33 cellular contexts compared by ENCODE assay signal in the genomic region with DNA sequence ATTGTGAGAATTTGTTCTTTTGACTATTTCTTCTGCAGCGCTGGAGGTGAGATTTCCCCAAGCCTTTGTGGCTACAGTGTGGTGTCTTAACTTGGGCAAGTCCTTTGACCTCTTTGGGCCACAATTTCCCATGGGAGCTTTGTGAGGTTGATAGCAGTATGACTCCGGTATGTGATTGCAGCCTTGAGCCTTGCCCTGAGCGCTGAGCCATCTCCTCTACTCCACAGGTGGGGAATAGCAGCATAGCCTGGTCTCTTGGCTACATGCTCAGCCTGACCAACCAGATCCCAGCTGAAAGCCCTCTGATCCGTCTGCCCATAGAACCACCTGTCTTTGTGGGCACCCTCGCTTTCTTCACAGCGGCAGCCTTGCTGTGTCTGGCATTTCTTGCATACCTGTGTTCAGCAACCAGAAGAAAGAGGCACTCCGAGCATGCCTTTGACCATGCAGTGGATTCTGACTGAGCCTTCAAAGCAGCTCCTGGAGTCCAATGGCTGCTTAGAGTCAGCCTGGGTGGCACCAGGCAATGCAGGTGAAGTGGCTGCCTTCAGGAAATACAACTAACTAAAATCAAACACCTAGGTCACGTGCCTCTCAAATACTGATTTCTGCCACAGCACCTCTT. TPM values are rescaled to one million over a fixed set of nuclear protein-coding genes. Genes with fewer than 3 reads are reported as not detected.
"Had no signal": no experiment of that assay in that cellular context is flagged by ENCODE, and none has a peak within 500 bp of the region (broad histone marks: within the 10 kb centered on the region; RNA-seq: fewer than 3 reads in every experiment).

No MANE protein-coding gene starts in this region.

- H3K36me3 Mint-ChIP-seq: activated naive CD4-positive, alpha-beta T cell treated with anti-CD3 and anti-CD28 coated beads, Interleukin-2, amount 10 ng/mL, durations not matched to agents 7 days and 5 days; activated naive CD8-positive, alpha-beta T cell treated with anti-CD3 and anti-CD28 coated beads, Interleukin-2, amount 10 ng/mL, durations not matched to agents 7 days and 5 days; mesothelial cell of epicardium; natural killer cell; neural progenitor cell; stimulated activated effector memory CD8-positive, alpha-beta T cell treated with anti-CD3 and anti-CD28 coated beads, Interleukin-12 subunit alpha, Interleukin-12 subunit beta, amount 100 ng/mL, for 72 hours had no signal

- H3K27ac Mint-ChIP-seq: activated naive CD4-positive, alpha-beta T cell treated with anti-CD3 and anti-CD28 coated beads, Interleukin-2, amount 10 ng/mL, durations not matched to agents 7 days and 5 days; activated naive CD8-positive, alpha-beta T cell treated with anti-CD3 and anti-CD28 coated beads, Interleukin-2, amount 10 ng/mL, durations not matched to agents 7 days and 5 days; activated T-helper 1 cell treated with anti-CD3 and anti-CD28 coated beads, Interleukin-12 subunit alpha, Interleukin-12 subunit beta, Interleukin-2, Interleukin-4 antibody, amounts not matched to agents 30 ng/mL and 10 ng/mL and 1 ng/mL, durations not matched to agents 14 hours and 24 hours and 36 hours; brain; mesothelial cell of epicardium; natural killer cell; neural progenitor cell; stimulated activated effector memory CD8-positive, alpha-beta T cell treated with anti-CD3 and anti-CD28 coated beads, Interleukin-12 subunit alpha, Interleukin-12 subunit beta, amount 100 ng/mL, for 72 hours; T-helper 2 cell treated with Interferon-gamma antibody and Interleukin-4, amounts not matched to agents 5 μg/mL and 100 μg/mL, for 36 hours had no signal

- H3K27me3 ChIP-seq: ascending aorta, cardiac muscle cell, dorsolateral prefrontal cortex, gastrocnemius medialis, neural progenitor cell, stomach, tibial artery, upper lobe of right lung had no signal

- H3K27ac ChIP-seq: ascending aorta, cardiac muscle cell, coronary artery, dorsolateral prefrontal cortex, gastrocnemius medialis, neural progenitor cell, stomach, tibial artery, upper lobe of right lung had no signal

- H3K4me1 ChIP-seq: ascending aorta, gastrocnemius medialis, neural progenitor cell, stomach, tibial artery, upper lobe of right lung had no signal

- H3K4me1 Mint-ChIP-seq: brain; mesothelial cell of epicardium; neural progenitor cell; stimulated activated effector memory CD8-positive, alpha-beta T cell treated with anti-CD3 and anti-CD28 coated beads, Interleukin-12 subunit alpha, Interleukin-12 subunit beta, amount 100 ng/mL, for 72 hours had no signal

- H3K4me3 Mint-ChIP-seq: activated naive CD4-positive, alpha-beta T cell treated with anti-CD3 and anti-CD28 coated beads, Interleukin-2, amount 10 ng/mL, durations not matched to agents 7 days and 5 days; activated naive CD8-positive, alpha-beta T cell treated with anti-CD3 and anti-CD28 coated beads, Interleukin-2, amount 10 ng/mL, durations not matched to agents 7 days and 5 days; activated T-helper 1 cell treated with anti-CD3 and anti-CD28 coated beads, Interleukin-12 subunit alpha, Interleukin-12 subunit beta, Interleukin-2, Interleukin-4 antibody, amounts not matched to agents 30 ng/mL and 10 ng/mL and 1 ng/mL, durations not matched to agents 14 hours and 24 hours and 36 hours; brain; mesothelial cell of epicardium; natural killer cell; neural progenitor cell; stimulated activated effector memory CD8-positive, alpha-beta T cell treated with anti-CD3 and anti-CD28 coated beads, Interleukin-12 subunit alpha, Interleukin-12 subunit beta, amount 100 ng/mL, for 72 hours; T-helper 2 cell treated with Interferon-gamma antibody and Interleukin-4, amounts not matched to agents 5 μg/mL and 100 μg/mL, for 36 hours had no signal

- H2AFZ ChIP-seq: neural progenitor cell had no signal

- H3K9me3 Mint-ChIP-seq: activated naive CD4-positive, alpha-beta T cell treated with anti-CD3 and anti-CD28 coated beads, Interleukin-2, amount 10 ng/mL, durations not matched to agents 7 days and 5 days; activated naive CD8-positive, alpha-beta T cell treated with anti-CD3 and anti-CD28 coated beads, Interleukin-2, amount 10 ng/mL, durations not matched to agents 7 days and 5 days; activated T-helper 1 cell treated with anti-CD3 and anti-CD28 coated beads, Interleukin-12 subunit alpha, Interleukin-12 subunit beta, Interleukin-2, Interleukin-4 antibody, amounts not matched to agents 30 ng/mL and 10 ng/mL and 1 ng/mL, durations not matched to agents 14 hours and 24 hours and 36 hours; brain; mesothelial cell of epicardium; natural killer cell; neural progenitor cell; stimulated activated effector memory CD8-positive, alpha-beta T cell treated with anti-CD3 and anti-CD28 coated beads, Interleukin-12 subunit alpha, Interleukin-12 subunit beta, amount 100 ng/mL, for 72 hours; T-helper 2 cell treated with Interferon-gamma antibody and Interleukin-4, amounts not matched to agents 5 μg/mL and 100 μg/mL, for 36 hours had no signal

- ATAC-seq: gastrocnemius medialis; left cardiac atrium; left ventricle myocardium superior; natural killer cell; right cardiac atrium; stimulated activated effector memory CD8-positive, alpha-beta T cell treated with anti-CD3 and anti-CD28 coated beads, Interleukin-12 subunit alpha, Interleukin-12 subunit beta, amount 100 ng/mL, for 72 hours; upper lobe of right lung had no signal

- H3K27me3 Mint-ChIP-seq: activated naive CD8-positive, alpha-beta T cell treated with anti-CD3 and anti-CD28 coated beads, Interleukin-2, amount 10 ng/mL, durations not matched to agents 7 days and 5 days had no signal

- DNase-seq: activated CD4-positive, alpha-beta T cell treated with anti-CD3 and anti-CD28 coated beads for 4 hours; activated CD4-positive, alpha-beta T cell treated with anti-CD3 and anti-CD28 coated beads, Interleukin-2, amount 50 U/mL, for 4 hours; activated CD8-positive, alpha-beta memory T cell treated with anti-CD3 and anti-CD28 coated beads, Interleukin-2, amount 50 U/mL, for 4 hours; activated gamma-delta T cell; activated naive CD4-positive, alpha-beta T cell treated with anti-CD3 and anti-CD28 coated beads, Interleukin-2, amount 10 ng/mL, durations not matched to agents 7 days and 5 days; activated naive CD8-positive, alpha-beta T cell treated with anti-CD3 and anti-CD28 coated beads, Interleukin-2, amount 10 ng/mL, durations not matched to agents 7 days and 5 days; activated T-cell treated with anti-CD3 and anti-CD28 coated beads, Interleukin-2, amount 50 U/mL, for 1 hour; dorsolateral prefrontal cortex; effector memory CD4-positive, alpha-beta T cell; gastrocnemius medialis; glutamatergic neuron; islet precursor cell; left cardiac atrium; left ventricle myocardium superior; natural killer cell; right cardiac atrium; stimulated activated CD4-positive, alpha-beta T cell treated with anti-CD3 and anti-CD28 coated beads, Interleukin-12 subunit alpha, Interleukin-12 subunit beta, amount 100 ng/mL, for 4 hours; stimulated activated CD4-positive, alpha-beta T cell treated with anti-CD3 and anti-CD28 coated beads, Interleukin-4, amount 100 ng/mL, for 1 hour; stomach; T-helper 1 cell; tibial artery; upper lobe of right lung had no signal

- H3K4me3 ChIP-seq: ascending aorta, cardiac muscle cell, coronary artery, dorsolateral prefrontal cortex, gastrocnemius medialis, neural progenitor cell, stomach, tibial artery, upper lobe of right lung had no signal

- H3K36me3 ChIP-seq: cardiac muscle cell, gastrocnemius medialis, neural progenitor cell, tibial artery had no signal

- H3K4me2 ChIP-seq: neural progenitor cell had no signal

RNA-seq across cellular contexts. Expression of gene ENTPD3, which starts 40.2 kb away (rescaled TPM):
- total RNA-seq: activated CD8-positive, alpha-beta memory T cell treated with anti-CD3 and anti-CD28 coated beads for 36 hours; activated naive CD8-positive, alpha-beta T cell treated with anti-CD3 and anti-CD28 coated beads, Interleukin-2, amount 10 ng/mL, durations not matched to agents 7 days and 5 days; activated T-helper 1 cell treated with anti-CD3 and anti-CD28 coated beads, Interleukin-12 subunit alpha, Interleukin-12 subunit beta, Interleukin-2, Interleukin-4 antibody, amounts not matched to agents 30 ng/mL and 10 ng/mL and 1 ng/mL, durations not matched to agents 14 hours and 24 hours and 36 hours; lung microvascular endothelial cell; natural killer cell had no signal

RNA-seq across cellular contexts. Expression of gene ZNF619, which starts 49.8 kb away (rescaled TPM):
- polyA plus RNA-seq: cardiac muscle cell had no signal
